In genomic region chr5:178293400-178293799, GRCh38 we compare ENCODE assay signal across 22 cellular contexts.
DNase-seq lines count a peak whose midpoint lies in the region; ATAC-seq and TF ChIP-seq lines count a peak whose summit lies in the region.
"Had no signal": no experiment of that assay in that cellular context is flagged by ENCODE, and none has a peak within 500 bp of the region (broad histone marks: within the 10 kb centered on the region; RNA-seq: fewer than 3 reads in every experiment).

No MANE protein-coding gene starts in this region.

- 84 to 87% methylated on average over 4 to 6 of the region's 6 CpGs for WGBS in endodermal cell (ENCODE audit: insufficient coverage in 1 of 2, insufficient read length in 1 of 2), 2 experiments

- H3K4me3 Mint-ChIP-seq in endodermal cell: no peak overlapping the region
- H3K4me3 Mint-ChIP-seq: activated T-helper 17 cell treated with anti-CD3 and anti-CD28 coated beads, Interleukin-2, amount 50 U/mL, for 72 hours; CD8-positive, alpha-beta memory T cell; naive B cell had no signal

- DNase-seq in NCI-H1105 treated with DMSO at 0.1 percent for 48 hours (lab: John Stamatoyannopoulos, UW) (peak; percentile 33), NCI-H1105 (lab: John Stamatoyannopoulos, UW) (no peak), BE2C (peak; percentile 43), endodermal cell (peak; percentile 22), sciatic nerve (ENCODE audit: low spot score) (peak; percentile 56), inferior parietal cortex (ENCODE audit: extremely low spot score) (no peak)
- DNase-seq in activated CD4-positive, alpha-beta T cell treated with anti-CD3 and anti-CD28 coated beads, Interleukin-2, amount 50 U/mL, for 4 hours: no peak
- DNase-seq: activated CD8-positive, alpha-beta memory T cell treated with anti-CD3 and anti-CD28 coated beads, Interleukin-2, amount 50 U/mL, for 48 hours; AML-193; CD8-positive, alpha-beta memory T cell; GDM1; H7; naive B cell; NCI-H1930; NCI-H774; retina; stimulated activated CD4-positive, alpha-beta T cell treated with anti-CD3 and anti-CD28 coated beads, Interleukin-4, amount 100 ng/mL, for 4 hours; stimulated activated naive CD4-positive, alpha-beta T cell treated with Interleukin-2 at 50 U/mL for 16 hours had no signal

- peaks cover 3% of the 10 kb centered on the region for H3K9me3 Mint-ChIP-seq in endodermal cell
- H3K9me3 Mint-ChIP-seq: activated T-helper 17 cell treated with anti-CD3 and anti-CD28 coated beads, Interleukin-2, amount 50 U/mL, for 72 hours; CD8-positive, alpha-beta memory T cell had no signal

- no peak overlapping the region for H3K4me3 ChIP-seq in BE2C (ENCODE audit: low read depth, low read length)
- H3K4me3 ChIP-seq in endodermal cell (ENCODE audit: low read length): no peak overlapping the region
- H3K4me3 ChIP-seq: thoracic aorta had no signal

- H3K27me3 Mint-ChIP-seq in endodermal cell (ENCODE audit: insufficient read depth): peaks cover 1% of the 10 kb centered on the region

- no peak overlapping the region for H3K27ac Mint-ChIP-seq in endodermal cell
- H3K27ac Mint-ChIP-seq: activated T-helper 17 cell treated with anti-CD3 and anti-CD28 coated beads, Interleukin-2, amount 50 U/mL, for 72 hours had no signal

- intact Hi-C loops in sciatic nerve (cut with DNase I): no loop called here

- ATAC-seq in sciatic nerve: no peak
- no peak for ATAC-seq in HG02938 (IDR thresholded peaks at IDR 0.05; ENCODE audit: unreplicated experiment)
- ATAC-seq: activated T-helper 17 cell treated with anti-CD3 and anti-CD28 coated beads, Interleukin-2, amount 50 U/mL, for 72 hours had no signal

- H3K9me3 ChIP-seq in BE2C: no peaks in the 10 kb centered on the region
- H3K9me3 ChIP-seq in endodermal cell (ENCODE audit: control insufficient read depth, low read length): peaks cover 5% of the 10 kb centered on the region
- H3K9me3 ChIP-seq: thoracic aorta had no signal

- peaks cover 26% of the 10 kb centered on the region for H3K36me3 Mint-ChIP-seq in endodermal cell (ENCODE audit: low read depth)
- H3K36me3 Mint-ChIP-seq: CD8-positive, alpha-beta memory T cell; naive B cell had no signal

- H3K9ac ChIP-seq in endodermal cell (ENCODE audit: extremely low read depth, low read length, poor library complexity, severe bottlenecking): no peak overlapping the region

- H3K4me1 ChIP-seq in BE2C (no peaks in the 10 kb centered on the region), endodermal cell (ENCODE audit: control insufficient read depth, insufficient read depth, low read length) (no peaks in the 10 kb centered on the region)

- H3K36me3 ChIP-seq in BE2C (no peaks in the 10 kb centered on the region), endodermal cell (ENCODE audit: control insufficient read depth, insufficient read depth, low read length) (no peaks in the 10 kb centered on the region)
- H3K36me3 ChIP-seq: thoracic aorta had no signal

- TF ChIP-seq CTCF in BE2C (IDR thresholded peaks at IDR 0.05; ENCODE audit: low read depth, low read length) (no peak), endodermal cell (conservative IDR thresholded peaks at IDR 0.05) (no peak)

- no peak overlapping the region for H3K27ac ChIP-seq in endodermal cell (ENCODE audit: low read depth, low read length)
- H3K27ac ChIP-seq: epithelial cell of prostate, thoracic aorta had no signal

- peaks cover 2% of the 10 kb centered on the region for H3K4me1 Mint-ChIP-seq in endodermal cell
- H3K4me1 Mint-ChIP-seq: activated T-helper 17 cell treated with anti-CD3 and anti-CD28 coated beads, Interleukin-2, amount 50 U/mL, for 72 hours; CD8-positive, alpha-beta memory T cell; naive B cell had no signal

- H3K27me3 ChIP-seq in BE2C (no peaks in the 10 kb centered on the region), endodermal cell (ENCODE audit: control insufficient read depth, insufficient read depth, low read length, poor library complexity, severe bottlenecking) (no peaks in the 10 kb centered on the region)

Comparison
In these comparisons a context has a peak if more than half of its experiments do, and no peak if none do; other contexts are left out.
1. DNase-seq: peak in NCI-H1105 treated with DMSO at 0.1 percent for 48 hours (single experiment), BE2C (single experiment), endodermal cell (single experiment) and sciatic nerve (single experiment); none in NCI-H1105 (single experiment), activated CD4-positive, alpha-beta T cell treated with anti-CD3 and anti-CD28 coated beads, Interleukin-2, amount 50 U/mL, for 4 hours (0 of 2) and inferior parietal cortex (single experiment).